ENCODE assay signal across 1 cellular context in the genomic region with DNA sequence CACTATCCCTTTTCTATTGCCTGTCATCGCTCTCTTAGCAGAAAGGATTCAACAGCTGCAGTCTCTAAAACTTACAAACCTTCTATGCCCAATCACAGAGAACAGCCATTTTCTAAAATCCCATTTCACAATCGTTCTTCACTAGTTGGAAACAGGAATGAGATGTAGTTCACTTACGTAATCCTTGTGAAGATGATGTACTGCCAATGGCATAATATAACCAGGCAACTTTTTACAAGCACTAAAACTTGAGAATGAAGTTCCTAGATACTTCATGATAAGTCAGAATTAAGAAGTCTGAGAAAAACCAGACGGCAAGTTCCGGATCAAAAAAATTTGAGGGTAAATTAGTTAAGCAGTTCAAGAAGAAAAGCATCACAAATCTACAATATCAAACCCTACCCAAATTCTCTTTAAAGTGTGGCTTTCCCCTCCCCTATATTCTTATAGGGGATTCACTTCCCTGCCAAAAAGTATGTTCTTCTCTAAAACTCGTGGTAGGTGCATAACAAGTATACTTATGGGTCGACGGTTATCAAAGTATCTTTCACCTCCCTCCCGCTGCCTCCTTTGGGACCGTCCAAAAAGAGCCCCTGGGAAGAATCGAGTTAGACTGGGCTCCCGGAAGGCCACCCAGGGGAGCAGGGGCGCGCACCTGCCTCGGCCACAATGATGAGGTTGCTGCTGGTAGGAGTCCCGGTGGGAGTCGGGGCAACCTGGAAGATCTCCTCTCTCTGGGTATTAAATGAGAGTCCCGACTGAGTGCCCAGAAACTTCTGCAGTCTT.
TF ChIP-seq lines count a peak whose summit lies in the region.

No MANE protein-coding gene starts in this region.

TF ChIP-seq in endothelial cell of umbilical vein, 7 proteins besides CTCF, POLR2A, EP300 and RAD21:
- TF ChIP-seq JUN (IDR thresholded peaks at IDR 0.05; ENCODE audit: borderline replicate concordance, insufficient read depth, insufficient read length, low read depth) (no peak), EZH2 (IDR thresholded peaks at IDR 0.05; ENCODE audit: borderline replicate concordance, low read depth, low read length, severe bottlenecking) (no peak), MYC (IDR thresholded peaks at IDR 0.05; ENCODE audit: low read depth, low read length) (no peak), GATA2 (IDR thresholded peaks at IDR 0.05; ENCODE audit: insufficient read depth, insufficient read length, low read depth, low read length) (no peak), POLR2AphosphoS5 (IDR thresholded peaks at IDR 0.05; ENCODE audit: insufficient read depth, low read depth, low read length) (no peak), MAX (IDR thresholded peaks at IDR 0.05; ENCODE audit: insufficient read depth, insufficient read length) (no peak), FOS (IDR thresholded peaks at IDR 0.05; ENCODE audit: borderline replicate concordance, insufficient read depth, low read length) (no peak)
TF ChIP-seq in endothelial cell of umbilical vein: peak in this region for 0.
